28 cellular contexts compared by ENCODE assay signal in the genomic region with DNA sequence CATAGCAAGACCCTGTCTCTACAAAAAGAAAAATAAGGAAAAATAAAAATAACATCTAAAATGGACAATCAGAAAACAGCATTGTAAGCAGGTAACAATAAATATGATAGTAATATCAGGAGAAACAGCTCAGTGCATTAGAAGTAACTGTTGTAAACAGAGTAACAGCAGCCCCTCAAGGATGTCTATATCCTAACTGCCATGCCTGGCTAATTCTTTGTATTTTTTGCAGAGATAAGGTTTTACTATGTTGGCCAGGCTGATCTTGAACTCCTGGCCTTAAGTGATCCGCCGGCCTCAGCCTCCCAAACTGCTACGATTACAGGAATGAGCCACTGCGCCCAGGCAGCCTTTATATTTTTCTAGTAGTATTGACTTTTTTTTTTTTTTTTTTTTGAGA.
"Had no signal": no experiment of that assay in that cellular context is flagged by ENCODE, and none has a peak within 500 bp of the region (broad histone marks: within the 10 kb centered on the region; RNA-seq: fewer than 3 reads in every experiment).

No MANE protein-coding gene starts in this region.

- H3K9me3 ChIP-seq: adrenal gland, esophagus squamous epithelium had no signal

- DNase-seq: activated CD4-positive, alpha-beta memory T cell treated with anti-CD3 and anti-CD28 coated beads, Interleukin-2, amount 10 ng/mL, durations not matched to agents 7 days and 5 days; activated CD4-positive, alpha-beta T cell treated with anti-CD3 and anti-CD28 coated beads for 1 hour; activated CD4-positive, alpha-beta T cell treated with anti-CD3 and anti-CD28 coated beads for 4 hours; activated CD4-positive, alpha-beta T cell treated with anti-CD3 and anti-CD28 coated beads, Interleukin-2, amount 10 ng/mL, durations not matched to agents 7 days and 5 days; activated CD4-positive, alpha-beta T cell treated with anti-CD3 and anti-CD28 coated beads, Interleukin-2, amount 50 U/mL, for 4 hours; activated CD8-positive, alpha-beta memory T cell treated with anti-CD3 and anti-CD28 coated beads, Interleukin-2, amount 50 U/mL, for 48 hours; activated effector memory CD4-positive, alpha-beta T cell treated with Interleukin-2 at 50 U/mL for 16 hours; activated naive CD4-positive, alpha-beta T cell treated with anti-CD3 and anti-CD28 coated beads for 36 hours; activated naive CD8-positive, alpha-beta T cell treated with anti-CD3 and anti-CD28 coated beads for 36 hours; activated naive CD8-positive, alpha-beta T cell treated with anti-CD3 and anti-CD28 coated beads, Interleukin-2, amount 50 U/mL, for 24 hours; activated T-cell treated with anti-CD3 and anti-CD28 coated beads, Interleukin-2, amount 50 U/mL, for 4 hours; adrenal gland; amygdala; aorta; central memory CD4-positive, alpha-beta T cell; effector CD4-positive, alpha-beta T cell; effector memory CD8-positive, alpha-beta T cell; esophagus squamous epithelium; foreskin melanocyte; head of caudate nucleus; T-helper 2 cell had no signal

- H3K4me1 ChIP-seq: adrenal gland had no signal

- H3K36me3 ChIP-seq: adrenal gland, breast epithelium, cardiac muscle cell, esophagus squamous epithelium had no signal

- H3K27me3 ChIP-seq: adrenal gland, breast epithelium, cardiac muscle cell, dorsolateral prefrontal cortex, esophagus squamous epithelium had no signal

- H3K27ac ChIP-seq: adrenal gland, breast epithelium, cardiac muscle cell, coronary artery, VCaP had no signal

- ATAC-seq: activated naive CD8-positive, alpha-beta T cell treated with anti-CD3 and anti-CD28 coated beads, Interleukin-2, amount 50 U/mL, for 24 hours; activated T-cell treated with anti-CD3 and anti-CD28 coated beads, Interleukin-2, amount 50 U/mL, for 4 hours; activated T-helper 17 cell treated with anti-CD3 and anti-CD28 coated beads, Interleukin-2, amount 50 U/mL, for 72 hours; effector memory CD8-positive, alpha-beta T cell; WTC11 had no signal

- H3K4me3 ChIP-seq: adrenal gland, breast epithelium, cardiac muscle cell, coronary artery, dorsolateral prefrontal cortex, esophagus squamous epithelium had no signal
